Comparison of ENCODE assay signal across 22 cellular contexts in the genomic region with DNA sequence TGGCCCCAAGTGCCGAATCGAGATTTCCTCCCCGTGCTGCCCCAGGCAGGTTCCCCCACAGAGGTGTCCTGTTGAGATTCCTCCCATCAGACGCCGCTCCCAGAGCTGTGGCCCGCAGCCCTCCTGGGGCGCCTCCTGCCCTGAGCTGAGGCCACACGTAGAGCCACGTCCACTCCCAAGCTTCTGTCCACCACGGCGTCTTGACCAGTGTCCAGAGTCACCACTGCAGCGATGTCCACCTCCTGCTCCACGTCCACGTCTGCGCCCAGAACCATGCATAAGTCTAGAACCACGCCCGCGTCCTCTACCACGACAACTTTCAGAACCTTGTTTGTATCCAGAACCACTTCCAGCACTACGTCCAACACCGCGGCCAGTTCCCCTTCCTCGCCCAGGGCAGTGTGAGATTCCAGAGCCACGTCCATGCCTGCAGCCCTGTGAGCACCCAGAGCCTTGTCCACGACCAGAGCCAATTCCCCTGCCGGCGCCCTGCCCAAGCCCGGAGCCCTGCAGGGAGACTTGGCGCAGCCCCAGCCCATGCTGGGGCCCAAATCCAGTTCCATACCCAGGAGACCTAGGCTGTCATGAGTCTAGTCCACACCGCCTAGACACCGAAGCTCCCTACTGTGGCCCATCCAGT. TPM values are rescaled to one million over a fixed set of nuclear protein-coding genes. Genes with fewer than 3 reads are reported as not detected.
A peak's percentile ranks its signal among the peaks of the same experiment; 100 is the strongest.
DNase-seq lines count a peak whose midpoint lies in the region; ATAC-seq and TF ChIP-seq lines count a peak whose summit lies in the region.
"Had no signal": no experiment of that assay in that cellular context is flagged by ENCODE, and none has a peak within 500 bp of the region (broad histone marks: within the 10 kb centered on the region; RNA-seq: fewer than 3 reads in every experiment).

No MANE protein-coding gene starts in this region.

- H3K4me3 ChIP-seq in right cardiac atrium (ENCODE audit: low read length), result no peak overlapping the region
- no peak overlapping the region for H3K4me3 ChIP-seq in upper lobe of left lung
- H3K4me3 ChIP-seq: BLaER1 had no signal

- H3K4me1 ChIP-seq in right cardiac atrium (ENCODE audit: control insufficient read depth, insufficient read depth, low read length), result no peaks in the 10 kb centered on the region
- H3K4me1 ChIP-seq in upper lobe of left lung, result no peaks in the 10 kb centered on the region
- H3K4me1 ChIP-seq: BLaER1 had no signal

- no peaks in the 10 kb centered on the region for H3K9me3 Mint-ChIP-seq in activated CD4-positive, alpha-beta T cell treated with anti-CD3 and anti-CD28 coated beads, Interleukin-2, amount 10 ng/mL, durations not matched to agents 24 days and 14 days
- H3K9me3 Mint-ChIP-seq: CD14-positive monocyte had no signal

- TF ChIP-seq CTCF in upper lobe of left lung (IDR thresholded peaks at IDR 0.05), result no peak

- H3K36me3 Mint-ChIP-seq in activated CD4-positive, alpha-beta T cell treated with anti-CD3 and anti-CD28 coated beads, Interleukin-2, amount 10 ng/mL, durations not matched to agents 24 days and 14 days (ENCODE audit: low read depth), result no peaks in the 10 kb centered on the region
- H3K36me3 Mint-ChIP-seq: CD14-positive monocyte; CD4-positive, alpha-beta memory T cell had no signal

- ATAC-seq in right cardiac atrium, result peak in 1 of 2 donors; percentile 16
- no peak for ATAC-seq in left ventricle myocardium superior
- peak; percentile 24 to 32 for ATAC-seq in upper lobe of left lung (ENCODE audit: low FRiP score in 2 of 2)
- no peak for ATAC-seq in HG03025 (IDR thresholded peaks at IDR 0.05; ENCODE audit: low FRiP score, unreplicated experiment)
- no peak for ATAC-seq in HG02678 (IDR thresholded peaks at IDR 0.05; ENCODE audit: unreplicated experiment)
- ATAC-seq: HCT116, HepG2 had no signal

- H3K4me1 Mint-ChIP-seq in activated CD4-positive, alpha-beta T cell treated with anti-CD3 and anti-CD28 coated beads, Interleukin-2, amount 10 ng/mL, durations not matched to agents 24 days and 14 days, result no peaks in the 10 kb centered on the region
- H3K4me1 Mint-ChIP-seq: CD14-positive monocyte; CD4-positive, alpha-beta memory T cell had no signal

- 91% methylated on average over 31 of the region's 31 CpGs for WGBS in right cardiac atrium
- WGBS in upper lobe of left lung, 2 donors, result 92 to 93% methylated on average over 27 to 31 of the region's 31 CpGs

- H3K9me3 ChIP-seq in right cardiac atrium (ENCODE audit: control insufficient read depth, low read length) (no peaks in the 10 kb centered on the region), upper lobe of left lung (no peaks in the 10 kb centered on the region)
- H3K9me3 ChIP-seq: BLaER1 had no signal

- H3K4me3 Mint-ChIP-seq in activated CD4-positive, alpha-beta T cell treated with anti-CD3 and anti-CD28 coated beads, Interleukin-2, amount 10 ng/mL, durations not matched to agents 24 days and 14 days, result no peak overlapping the region
- H3K4me3 Mint-ChIP-seq: CD14-positive monocyte; CD4-positive, alpha-beta memory T cell; HFFc6 had no signal

- H3K27me3 Mint-ChIP-seq in activated CD4-positive, alpha-beta T cell treated with anti-CD3 and anti-CD28 coated beads, Interleukin-2, amount 10 ng/mL, durations not matched to agents 24 days and 14 days, result no peaks in the 10 kb centered on the region

- no peak for TF ChIP-seq EP300 in upper lobe of left lung (IDR thresholded peaks at IDR 0.05)

- H3K27ac ChIP-seq in right cardiac atrium (ENCODE audit: low read length) (no peak overlapping the region), upper lobe of left lung (no peak overlapping the region)
- H3K27ac ChIP-seq: BLaER1 had no signal

- H3K36me3 ChIP-seq in upper lobe of left lung, result no peaks in the 10 kb centered on the region
- H3K36me3 ChIP-seq: BLaER1 had no signal

- intact Hi-C loops in activated CD4-positive, alpha-beta T cell treated with anti-CD3 and anti-CD28 coated beads, Interleukin-2, amount 10 ng/mL, durations not matched to agents 24 days and 14 days (cut with micrococcal nuclease), result no loop called here
- intact Hi-C loops in right cardiac atrium (cut with DNase I), result no loop called here
- intact Hi-C loops in left ventricle myocardium superior (cut with micrococcal nuclease), result no loop called here

- no peak for TF ChIP-seq POLR2A in upper lobe of left lung (IDR thresholded peaks at IDR 0.05)

- H3K27me3 ChIP-seq in right cardiac atrium (ENCODE audit: control insufficient read depth, insufficient read depth), result no peaks in the 10 kb centered on the region
- H3K27me3 ChIP-seq in upper lobe of left lung, result no peaks in the 10 kb centered on the region
- H3K27me3 ChIP-seq: BLaER1 had no signal

- H3K27ac Mint-ChIP-seq in activated CD4-positive, alpha-beta T cell treated with anti-CD3 and anti-CD28 coated beads, Interleukin-2, amount 10 ng/mL, durations not matched to agents 24 days and 14 days, result no peak overlapping the region
- H3K27ac Mint-ChIP-seq: CD14-positive monocyte; CD4-positive, alpha-beta memory T cell; HFFc6 had no signal

- DNase-seq in activated CD4-positive, alpha-beta T cell treated with anti-CD3 and anti-CD28 coated beads, Interleukin-2, amount 10 ng/mL, durations not matched to agents 24 days and 14 days, result peak; percentile 50
- no peak for DNase-seq in activated CD4-positive, alpha-beta T cell treated with anti-CD3 and anti-CD28 coated beads for 48 hours
- DNase-seq in right cardiac atrium (peak in 2 of 3 donors; percentile 41 to 53), left ventricle myocardium superior (no peak), upper lobe of left lung (peak in 1 of 2 donors; percentile 71)
- DNase-seq: 8988T; CD4-positive, alpha-beta memory T cell; DMS153; DMS79; GDM1; GOT3; H7; HFFc6 had no signal

RNA-seq across cellular contexts. Expression of gene KPRP, which starts 2.8 kb away (rescaled TPM):
- total RNA-seq in activated CD4-positive, alpha-beta T cell treated with anti-CD3 and anti-CD28 coated beads, Interleukin-2, amount 10 ng/mL, durations not matched to agents 24 days and 14 days, result not detected in 2 replicates
- total RNA-seq in right cardiac atrium (not detected), left ventricle myocardium superior (not detected), upper lobe of left lung (not detected)
- not detected for polyA plus RNA-seq in right cardiac atrium
- total RNA-seq: A673; CD4-positive, alpha-beta memory T cell; Daoy; H7; HepG2; HFFc6 had no signal
- polyA plus RNA-seq: AG04450; CD14-positive monocyte; CD4-positive, alpha-beta memory T cell; HepG2 had no signal

RNA-seq across cellular contexts. Expression of gene LCE1F, which starts 14.3 kb away (rescaled TPM):
- not detected in 2 replicates for total RNA-seq in activated CD4-positive, alpha-beta T cell treated with anti-CD3 and anti-CD28 coated beads, Interleukin-2, amount 10 ng/mL, durations not matched to agents 24 days and 14 days
- not detected for total RNA-seq in right cardiac atrium
- polyA plus RNA-seq in right cardiac atrium, result not detected
- total RNA-seq in left ventricle myocardium superior, result not detected
- total RNA-seq in upper lobe of left lung, result not detected
- total RNA-seq: A673; CD4-positive, alpha-beta memory T cell; Daoy; H7; HepG2; HFFc6 had no signal
- polyA plus RNA-seq: AG04450; CD14-positive monocyte; CD4-positive, alpha-beta memory T cell; HepG2 had no signal

RNA-seq across cellular contexts. Expression of gene LCE1E, which starts 25.4 kb away (rescaled TPM):
- not detected in 2 replicates for total RNA-seq in activated CD4-positive, alpha-beta T cell treated with anti-CD3 and anti-CD28 coated beads, Interleukin-2, amount 10 ng/mL, durations not matched to agents 24 days and 14 days
- total RNA-seq in right cardiac atrium (not detected), left ventricle myocardium superior (not detected), upper lobe of left lung (not detected)
- not detected for polyA plus RNA-seq in right cardiac atrium
- total RNA-seq: A673; CD4-positive, alpha-beta memory T cell; Daoy; H7; HepG2; HFFc6 had no signal
- polyA plus RNA-seq: AG04450; CD14-positive monocyte; CD4-positive, alpha-beta memory T cell had no signal

RNA-seq across cellular contexts. Expression of gene LCE1D, which starts 35.9 kb away (rescaled TPM):
- total RNA-seq in activated CD4-positive, alpha-beta T cell treated with anti-CD3 and anti-CD28 coated beads, Interleukin-2, amount 10 ng/mL, durations not matched to agents 24 days and 14 days, result not detected in 2 replicates
- total RNA-seq in right cardiac atrium (not detected), left ventricle myocardium superior (not detected), upper lobe of left lung (not detected)
- not detected for polyA plus RNA-seq in right cardiac atrium
- total RNA-seq: A673; CD4-positive, alpha-beta memory T cell; Daoy; H7; HepG2; HFFc6 had no signal
- polyA plus RNA-seq: AG04450; CD14-positive monocyte; CD4-positive, alpha-beta memory T cell; HepG2 had no signal

RNA-seq across cellular contexts. Expression of gene LCE1C, which starts 45.8 kb away (rescaled TPM):
- total RNA-seq in activated CD4-positive, alpha-beta T cell treated with anti-CD3 and anti-CD28 coated beads, Interleukin-2, amount 10 ng/mL, durations not matched to agents 24 days and 14 days, result not detected in 2 replicates
- total RNA-seq in right cardiac atrium (not detected), left ventricle myocardium superior (not detected), upper lobe of left lung (not detected)
- not detected for polyA plus RNA-seq in right cardiac atrium
- total RNA-seq: A673; CD4-positive, alpha-beta memory T cell; Daoy; H7; HepG2; HFFc6 had no signal
- polyA plus RNA-seq: AG04450; CD14-positive monocyte; CD4-positive, alpha-beta memory T cell; HepG2 had no signal

Comparison
In these comparisons a context has a peak if more than half of its experiments do, and no peak if none do; other contexts are left out.
1. DNase-seq: peak in activated CD4-positive, alpha-beta T cell treated with anti-CD3 and anti-CD28 coated beads, Interleukin-2, amount 10 ng/mL, durations not matched to agents 24 days and 14 days (single experiment) and right cardiac atrium (2 of 3); none in activated CD4-positive, alpha-beta T cell treated with anti-CD3 and anti-CD28 coated beads for 48 hours (single experiment) and left ventricle myocardium superior (single experiment).
2. ATAC-seq: peak in upper lobe of left lung (2 of 2); none in left ventricle myocardium superior (single experiment), HG03025 (single experiment) and HG02678 (single experiment).